1 cellular context compared by ENCODE assay signal in genomic region chr16:23452572-23453337, GRCh38.
TF ChIP-seq lines count a peak whose summit lies in the region.

Gene COG7 (minus strand): TSS chr16:23453189. CDS start chr16:23452994, 195 bp downstream.

TF ChIP-seq in K562, 482 proteins besides CTCF, POLR2A, EP300 and RAD21 (continued from another document and continues in another):
- TF ChIP-seq TAF9B (IDR thresholded peaks at IDR 0.05; ENCODE audit: partially characterized antibody) (peak; percentile 28), ZNF318 (IDR thresholded peaks at IDR 0.05; ENCODE audit: borderline replicate concordance in 1 of 2, low read depth in 1 of 2) (no peak), NEUROD1 (IDR thresholded peaks at IDR 0.05; ENCODE audit: borderline replicate concordance, low read depth, low read length, partially characterized antibody) (peak; percentile 84), PTBP1 (IDR thresholded peaks at IDR 0.05; ENCODE audit: low read depth, low read length) (no peak), THRB (CRISPR knock-in tag; conservative IDR thresholded peaks at IDR 0.05) (no peak), HNRNPH1 (optimal IDR thresholded peaks at IDR 0.05; ENCODE audit: low read depth, low read length) (no peak), ZBTB33 (CRISPR knock-in tag; IDR thresholded peaks at IDR 0.05) (no peak), SMAD1 (IDR thresholded peaks at IDR 0.05; ENCODE audit: low read depth, low read length, partially characterized antibody) (no peak), SMARCC2 (IDR thresholded peaks at IDR 0.05; ENCODE audit: low read depth) (no peak), ZNF507 (tag; conservative IDR thresholded peaks at IDR 0.05) (no peak), ZNF143 (CRISPR knock-in tag; IDR thresholded peaks at IDR 0.05) (no peak), CHD4 (IDR thresholded peaks at IDR 0.05; ENCODE audit: insufficient read depth, insufficient replicate concordance, low read depth, low read length, poor library complexity, severe bottlenecking) (no peak), SP2 (IDR thresholded peaks at IDR 0.05; ENCODE audit: extremely low read depth, low read depth, low read length, poor library complexity, severe bottlenecking) (no peak), MTA3 (IDR thresholded peaks at IDR 0.05; ENCODE audit: borderline replicate concordance) (peak; percentile 100), DACH1 (IDR thresholded peaks at IDR 0.05; ENCODE audit: partially characterized antibody) (peak; percentile 34), FOXP4 (CRISPR knock-in tag; IDR thresholded peaks at IDR 0.05; ENCODE audit: borderline replicate concordance) (no peak), BRF2 (IDR thresholded peaks at IDR 0.05; ENCODE audit: borderline replicate concordance, insufficient read depth, insufficient read length) (no peak), ZNF395 (CRISPR knock-in tag; IDR thresholded peaks at IDR 0.05) (peak; percentile 58; the same call in 1 of the 2 replicates), PHTF2 (CRISPR knock-in tag; IDR thresholded peaks at IDR 0.05) (no peak), ZNF23 (CRISPR knock-in tag; IDR thresholded peaks at IDR 0.05) (no peak), ZNF445 (CRISPR knock-in tag; IDR thresholded peaks at IDR 0.05; ENCODE audit: low read depth) (no peak), BCOR (IDR thresholded peaks at IDR 0.05) (peak; percentile 31; the same call in 1 of the 2 replicates), MXD1 (CRISPR knock-in tag; IDR thresholded peaks at IDR 0.05; ENCODE audit: borderline replicate concordance, poor library complexity, severe bottlenecking) (no peak), USF1 (CRISPR knock-in tag; IDR thresholded peaks at IDR 0.05) (no peak; the same call in 1 of the 2 replicates), RBM22 (IDR thresholded peaks at IDR 0.05; ENCODE audit: low read depth, low read length, poor library complexity, severe bottlenecking) (peak; percentile 43), SMAD4 (CRISPR knock-in tag; conservative IDR thresholded peaks at IDR 0.05) (peak; percentile 57; the same call in 1 of the 2 replicates), KAT2B (IDR thresholded peaks at IDR 0.05; ENCODE audit: low read depth, low read length) (no peak), JUN (IDR thresholded peaks at IDR 0.05; ENCODE audit: borderline replicate concordance, low read depth, low read length) (no peak), JUN (CRISPR knock-in tag; IDR thresholded peaks at IDR 0.05; ENCODE audit: borderline replicate concordance) (no peak; the same call in 1 of the 2 replicates)
